Comparison of ENCODE assay signal across 20 cellular contexts in genomic region chr19:53269861-53270260, GRCh38. TPM values are rescaled to one million over a fixed set of nuclear protein-coding genes. Genes with fewer than 3 reads are reported as not detected.
"Had no signal": no experiment of that assay in that cellular context is flagged by ENCODE, and none has a peak within 500 bp of the region (broad histone marks: within the 10 kb centered on the region; RNA-seq: fewer than 3 reads in every experiment).

No MANE protein-coding gene starts in this region.

RNA-seq across cellular contexts. Expression of gene VN1R4, which starts 2.3 kb away (rescaled TPM):
- total RNA-seq: activated naive CD4-positive, alpha-beta T cell treated with anti-CD3 and anti-CD28 coated beads for 36 hours; activated naive CD4-positive, alpha-beta T cell treated with anti-CD3 and anti-CD28 coated beads, Interleukin-2, amount 50 U/mL, for 72 hours; activated naive CD8-positive, alpha-beta T cell treated with anti-CD3 and anti-CD28 coated beads for 36 hours; activated naive CD8-positive, alpha-beta T cell treated with anti-CD3 and anti-CD28 coated beads, Interleukin-2, amount 10 ng/mL, durations not matched to agents 7 days and 5 days; activated T-cell treated with anti-CD3 and anti-CD28 coated beads, Interleukin-2, amount 50 U/mL, for 4 hours; activated T-cell treated with anti-CD3 and anti-CD28 coated beads, Interleukin-2, amount 50 U/mL, for 72 hours; activated T-helper 1 cell treated with anti-CD3 and anti-CD28 coated beads, Interleukin-12 subunit alpha, Interleukin-12 subunit beta, Interleukin-2, Interleukin-4 antibody, amounts not matched to agents 30 ng/mL and 10 ng/mL and 1 ng/mL, durations not matched to agents 14 hours and 24 hours and 36 hours; activated T-helper 17 cell treated with anti-CD3 and anti-CD28 coated beads, Interleukin-2, amount 50 U/mL, for 72 hours; activated T-helper 2 cell treated with anti-CD3 and anti-CD28 coated beads, Interferon-gamma antibody, Interleukin-2, Interleukin-4, amounts not matched to agents 10 μg/mL and 5 μg/mL and 100 μg/mL, durations not matched to agents 14 hours and 24 hours and 36 hours; adrenal gland; aorta; ascending aorta; astrocyte; body of pancreas; breast epithelium; bronchial epithelial cell; cardiac muscle cell; cardiac septum; cerebellum; chondrocyte had no signal

RNA-seq across cellular contexts. Expression of gene VN1R2, which starts 11.8 kb away (rescaled TPM):
- total RNA-seq: activated naive CD4-positive, alpha-beta T cell treated with anti-CD3 and anti-CD28 coated beads for 36 hours; activated naive CD4-positive, alpha-beta T cell treated with anti-CD3 and anti-CD28 coated beads, Interleukin-2, amount 50 U/mL, for 72 hours; activated naive CD8-positive, alpha-beta T cell treated with anti-CD3 and anti-CD28 coated beads for 36 hours; activated naive CD8-positive, alpha-beta T cell treated with anti-CD3 and anti-CD28 coated beads, Interleukin-2, amount 10 ng/mL, durations not matched to agents 7 days and 5 days; activated T-cell treated with anti-CD3 and anti-CD28 coated beads, Interleukin-2, amount 50 U/mL, for 4 hours; activated T-cell treated with anti-CD3 and anti-CD28 coated beads, Interleukin-2, amount 50 U/mL, for 72 hours; activated T-helper 1 cell treated with anti-CD3 and anti-CD28 coated beads, Interleukin-12 subunit alpha, Interleukin-12 subunit beta, Interleukin-2, Interleukin-4 antibody, amounts not matched to agents 30 ng/mL and 10 ng/mL and 1 ng/mL, durations not matched to agents 14 hours and 24 hours and 36 hours; activated T-helper 17 cell treated with anti-CD3 and anti-CD28 coated beads, Interleukin-2, amount 50 U/mL, for 72 hours; activated T-helper 2 cell treated with anti-CD3 and anti-CD28 coated beads, Interferon-gamma antibody, Interleukin-2, Interleukin-4, amounts not matched to agents 10 μg/mL and 5 μg/mL and 100 μg/mL, durations not matched to agents 14 hours and 24 hours and 36 hours; adrenal gland; aorta; ascending aorta; astrocyte; body of pancreas; breast epithelium; bronchial epithelial cell; cardiac muscle cell; cardiac septum; cerebellum; chondrocyte had no signal
